Comparison of ENCODE assay signal across 12 cellular contexts in the genomic region with DNA sequence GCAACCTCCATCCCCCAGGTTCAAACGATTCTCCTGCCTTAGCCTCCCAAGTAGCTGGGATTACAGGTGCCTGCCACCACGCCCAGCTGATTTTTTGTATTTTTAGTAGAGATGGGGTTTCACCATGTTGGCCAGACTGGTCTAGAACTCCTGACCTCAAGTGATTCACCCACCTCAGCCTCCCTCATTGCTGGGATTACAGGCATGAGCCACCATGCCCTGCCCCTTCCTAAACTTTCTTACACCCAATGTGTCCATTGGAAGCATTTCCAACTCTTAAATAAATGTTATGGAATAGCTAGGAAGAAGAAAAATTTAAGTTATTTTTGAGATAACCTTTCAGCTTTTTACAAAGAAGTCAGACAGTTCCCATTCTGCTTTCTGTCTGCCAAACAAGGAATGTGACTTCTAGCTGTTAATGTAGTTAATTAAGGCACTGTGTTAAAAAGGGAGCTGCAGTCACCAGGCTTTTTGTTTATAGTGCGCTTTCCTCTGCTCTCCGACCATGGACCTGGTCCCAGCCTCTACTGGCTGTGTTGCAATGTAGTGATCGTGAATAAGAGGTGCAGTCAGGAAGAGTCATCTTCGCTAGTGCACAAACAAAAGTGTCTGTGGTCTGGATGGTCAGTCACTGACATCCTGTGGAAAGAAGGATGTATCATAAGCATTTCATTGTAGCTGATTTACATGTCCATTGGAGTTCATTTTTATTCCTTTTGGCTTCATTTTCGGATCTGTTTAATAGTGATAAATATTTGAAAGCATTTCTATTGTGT. TPM values are rescaled to one million over a fixed set of nuclear protein-coding genes. Genes with fewer than 3 reads are reported as not detected.
A peak's percentile ranks its signal among the peaks of the same experiment; 100 is the strongest.
DNase-seq lines count a peak whose midpoint lies in the region; ATAC-seq lines count a peak whose summit lies in the region.
"Had no signal": no experiment of that assay in that cellular context is flagged by ENCODE, and none has a peak within 500 bp of the region (broad histone marks: within the 10 kb centered on the region; RNA-seq: fewer than 3 reads in every experiment).

No MANE protein-coding gene starts in this region.

- peak overlapping the region; percentile 56 for H3K27ac Mint-ChIP-seq in activated naive CD8-positive, alpha-beta T cell treated with anti-CD3 and anti-CD28 coated beads, Interleukin-2, amount 50 U/mL, for 24 hours
- H3K27ac Mint-ChIP-seq in immature natural killer cell = peak overlapping the region in 4 of 6 donors; percentile 6 to 62 (median 40)
- H3K27ac Mint-ChIP-seq: CD8-positive, alpha-beta T cell had no signal

- peaks cover 59% of the 10 kb centered on the region for H3K4me1 Mint-ChIP-seq in activated naive CD8-positive, alpha-beta T cell treated with anti-CD3 and anti-CD28 coated beads, Interleukin-2, amount 50 U/mL, for 24 hours
- H3K4me1 Mint-ChIP-seq in immature natural killer cell = peaks cover 49 to 73% of the 10 kb centered on the region in 2 donors

- no peak for ATAC-seq in activated naive CD8-positive, alpha-beta T cell treated with anti-CD3 and anti-CD28 coated beads, Interleukin-2, amount 50 U/mL, for 24 hours

- no peak overlapping the region for H2AFZ ChIP-seq in ACC112 (ENCODE audit: low read length, unreplicated experiment)

- H3K27me3 ChIP-seq in ACC112 (ENCODE audit: insufficient read depth, low read length) = no peaks in the 10 kb centered on the region
- H3K27me3 ChIP-seq: ascending aorta had no signal

- H3K36me3 Mint-ChIP-seq in activated naive CD8-positive, alpha-beta T cell treated with anti-CD3 and anti-CD28 coated beads, Interleukin-2, amount 50 U/mL, for 24 hours (ENCODE audit: low read depth) = peaks cover 33% of the 10 kb centered on the region
- peaks cover 0 to 7% (median 3%) of the 10 kb centered on the region in 3 donors for H3K36me3 Mint-ChIP-seq in immature natural killer cell

- peak; percentile 96 for DNase-seq in HCEC 1CT
- no peak for DNase-seq in activated naive CD8-positive, alpha-beta T cell treated with anti-CD3 and anti-CD28 coated beads, Interleukin-2, amount 50 U/mL, for 24 hours
- DNase-seq in immature natural killer cell = peak in 2 of 3 donors; percentile 19 to 27
- DNase-seq in OCI-M1 (lab: John Stamatoyannopoulos, UW) = no peak
- no peak for DNase-seq in DMS 273 (lab: John Stamatoyannopoulos, UW; ENCODE audit: unreplicated experiment)
- DNase-seq in mucosa of gallbladder (ENCODE audit: low spot score) = no peak
- DNase-seq in occipital lobe (lab: John Stamatoyannopoulos, UW) = no peak
- DNase-seq: activated CD4-positive, alpha-beta memory T cell treated with anti-CD3 and anti-CD28 coated beads for 36 hours; CD8-positive, alpha-beta T cell; RPMI8226 had no signal

- H3K4me3 Mint-ChIP-seq in activated naive CD8-positive, alpha-beta T cell treated with anti-CD3 and anti-CD28 coated beads, Interleukin-2, amount 50 U/mL, for 24 hours = no peak overlapping the region
- H3K4me3 Mint-ChIP-seq in immature natural killer cell = peak overlapping the region; percentile 7 to 71 (median 25)
- H3K4me3 Mint-ChIP-seq: activated CD4-positive, alpha-beta memory T cell treated with anti-CD3 and anti-CD28 coated beads for 36 hours; CD8-positive, alpha-beta T cell had no signal

- no peaks in the 10 kb centered on the region for H3K36me3 ChIP-seq in ACC112 (ENCODE audit: insufficient read depth, low read length)

- no peaks in the 10 kb centered on the region for H3K27me3 Mint-ChIP-seq in activated naive CD8-positive, alpha-beta T cell treated with anti-CD3 and anti-CD28 coated beads, Interleukin-2, amount 50 U/mL, for 24 hours
- H3K27me3 Mint-ChIP-seq in immature natural killer cell (ENCODE audit: low read depth in 3 of 3) = peaks cover 0 to 4% (median 0%) of the 10 kb centered on the region in 3 donors
- H3K27me3 Mint-ChIP-seq: activated CD4-positive, alpha-beta memory T cell treated with anti-CD3 and anti-CD28 coated beads for 36 hours had no signal

- H3K79me2 ChIP-seq in ACC112 (ENCODE audit: control insufficient read depth, insufficient read depth, low read length, unreplicated experiment) = peaks cover 77% of the 10 kb centered on the region

- H3K4me1 ChIP-seq in ACC112 (ENCODE audit: control insufficient read depth, insufficient read depth, low read length, unreplicated experiment) = peaks cover 30% of the 10 kb centered on the region

- H3K27ac ChIP-seq in ACC112 (ENCODE audit: low read depth, low read length) = peak overlapping the region; percentile 90
- H3K27ac ChIP-seq: ascending aorta had no signal

- H3K9me3 Mint-ChIP-seq in activated naive CD8-positive, alpha-beta T cell treated with anti-CD3 and anti-CD28 coated beads, Interleukin-2, amount 50 U/mL, for 24 hours = no peaks in the 10 kb centered on the region
- H3K9me3 Mint-ChIP-seq in immature natural killer cell = no peaks in the 10 kb centered on the region
- H3K9me3 Mint-ChIP-seq: activated CD4-positive, alpha-beta memory T cell treated with anti-CD3 and anti-CD28 coated beads for 36 hours; CD8-positive, alpha-beta T cell had no signal

- H3K4me3 ChIP-seq in ACC112 (ENCODE audit: low read depth, low read length) = no peak overlapping the region
- H3K4me3 ChIP-seq: ascending aorta had no signal

RNA-seq across cellular contexts. Expression of a gene that starts 39.7 kb away (rescaled TPM):
- 10 to 100 TPM; 33.8 to 60.6 (median 58.7) TPM for polyA plus RNA-seq in immature natural killer cell
- 60.8 TPM for total RNA-seq in mucosa of gallbladder
- 46.5 TPM for total RNA-seq in occipital lobe

Comparison
In these comparisons a context has a peak if more than half of its experiments do, and no peak if none do; other contexts are left out.
1. DNase-seq: peak in HCEC 1CT (single experiment) and immature natural killer cell (2 of 3); none in activated naive CD8-positive, alpha-beta T cell treated with anti-CD3 and anti-CD28 coated beads, Interleukin-2, amount 50 U/mL, for 24 hours (single experiment), OCI-M1 (single experiment), DMS 273 (single experiment), mucosa of gallbladder (single experiment) and occipital lobe (single experiment).